ENCODE assay signal across 1 cellular context in the genomic region with DNA sequence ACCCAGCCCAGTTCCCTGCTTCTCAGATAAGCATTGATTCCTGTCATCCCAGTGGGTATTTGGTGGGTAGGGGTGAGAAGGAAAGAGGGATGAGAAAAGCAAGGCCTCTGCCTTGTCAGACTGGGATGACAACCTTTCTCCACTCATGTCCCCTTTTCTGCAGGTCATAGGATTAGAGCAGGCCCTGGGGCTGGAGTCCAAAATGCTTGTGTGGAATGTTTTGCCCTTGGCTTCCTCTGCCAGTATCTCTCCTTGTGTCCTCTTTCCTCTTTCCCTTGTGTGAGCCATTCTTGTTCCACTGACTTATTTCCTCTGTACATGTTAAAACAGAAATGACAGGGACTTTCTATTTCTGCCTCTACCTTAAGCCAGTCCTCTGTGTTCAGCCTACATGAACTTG.
TF ChIP-seq lines count a peak whose summit lies in the region.

No MANE protein-coding gene starts in this region.

TF ChIP-seq in IMR-90, 13 proteins besides CTCF, POLR2A, EP300 and RAD21 (continued from another document):
- TF ChIP-seq ELK1 (IDR thresholded peaks at IDR 0.05; ENCODE audit: borderline replicate concordance, low read depth, low read length) = no peak
- TF ChIP-seq FOS (IDR thresholded peaks at IDR 0.05; ENCODE audit: low read depth, low read length) = no peak
- TF ChIP-seq MAFK (IDR thresholded peaks at IDR 0.05; ENCODE audit: low read depth, low read length) = no peak
